ENCODE assay signal across 9 cellular contexts in genomic region chr12:76033116-76034001, GRCh38. TPM values are rescaled to one million over a fixed set of nuclear protein-coding genes. Genes with fewer than 3 reads are reported as not detected.
DNase-seq lines count a peak whose midpoint lies in the region; ATAC-seq, FAIRE-seq and TF ChIP-seq lines count a peak whose summit lies in the region.
"Had no signal": no experiment of that assay in that cellular context is flagged by ENCODE, and none has a peak within 500 bp of the region (broad histone marks: within the 10 kb centered on the region; RNA-seq: fewer than 3 reads in every experiment).

No MANE protein-coding gene starts in this region.

- 100% methylated on average over 2 of the region's 4 CpGs; no CpG with 5 or more reads in 1 of the 2 experiments for WGBS in mesodermal cell (ENCODE audit: insufficient coverage in 2 of 2), 2 experiments

- H3K4me3 ChIP-seq in breast epithelium: peak overlapping the region in 2 of 3 donors; percentile 82 to 95
- H3K4me3 ChIP-seq in mesodermal cell (ENCODE audit: extremely low read depth, insufficient read depth, low read length, poor library complexity, severe bottlenecking): peak overlapping the region; percentile 97

- DNase-seq in stimulated activated naive CD8-positive, alpha-beta T cell treated with anti-CD3 and anti-CD28 coated beads, Interleukin-15, Interleukin-2, amounts not matched to agents 100 U/mL and 50 U/mL, for 24 hours: no peak
- DNase-seq in breast epithelium (ENCODE audit: low spot score in 2 of 2) (no peak), D721Med (ENCODE audit: insufficient read length, low spot score) (no peak), GOT3 (lab: John Stamatoyannopoulos, UW) (no peak)

- no peak for FAIRE-seq in D721Med (lab: Jason Lieb, UNC)
- FAIRE-seq: frontal cortex had no signal

- no peak for ATAC-seq in stimulated activated naive CD8-positive, alpha-beta T cell treated with anti-CD3 and anti-CD28 coated beads, Interleukin-15, Interleukin-2, amounts not matched to agents 100 U/mL and 50 U/mL, for 24 hours
- ATAC-seq in HG03039 (IDR thresholded peaks at IDR 0.05; ENCODE audit: unreplicated experiment) (no peak), HG03432 (IDR thresholded peaks at IDR 0.05; ENCODE audit: unreplicated experiment) (no peak)

- no peaks in the 10 kb centered on the region for H3K27me3 ChIP-seq in breast epithelium

- no peaks in the 10 kb centered on the region for H3K27me3 Mint-ChIP-seq in stimulated activated naive CD8-positive, alpha-beta T cell treated with anti-CD3 and anti-CD28 coated beads, Interleukin-15, Interleukin-2, amounts not matched to agents 100 ng/mL and 50 ng/mL, for 24 hours

- peak overlapping the region; percentile 98 for H3K4me3 Mint-ChIP-seq in stimulated activated naive CD8-positive, alpha-beta T cell treated with anti-CD3 and anti-CD28 coated beads, Interleukin-15, Interleukin-2, amounts not matched to agents 100 ng/mL and 50 ng/mL, for 24 hours

- H3K4me1 Mint-ChIP-seq in stimulated activated naive CD8-positive, alpha-beta T cell treated with anti-CD3 and anti-CD28 coated beads, Interleukin-15, Interleukin-2, amounts not matched to agents 100 ng/mL and 50 ng/mL, for 24 hours (ENCODE audit: low read depth): peaks cover 58% of the 10 kb centered on the region

- no peaks in the 10 kb centered on the region for H3K4me1 ChIP-seq in breast epithelium
- peaks cover 26% of the 10 kb centered on the region for H3K4me1 ChIP-seq in mesodermal cell (ENCODE audit: control insufficient read depth, insufficient read depth, low read length, poor library complexity, severe bottlenecking)

- peaks cover 26% of the 10 kb centered on the region for H3K36me3 Mint-ChIP-seq in stimulated activated naive CD8-positive, alpha-beta T cell treated with anti-CD3 and anti-CD28 coated beads, Interleukin-15, Interleukin-2, amounts not matched to agents 100 ng/mL and 50 ng/mL, for 24 hours (ENCODE audit: low read depth)

- H3K9me3 Mint-ChIP-seq in stimulated activated naive CD8-positive, alpha-beta T cell treated with anti-CD3 and anti-CD28 coated beads, Interleukin-15, Interleukin-2, amounts not matched to agents 100 ng/mL and 50 ng/mL, for 24 hours: no peaks in the 10 kb centered on the region

- H3K9me3 ChIP-seq in breast epithelium: no peaks in the 10 kb centered on the region
- H3K9me3 ChIP-seq in mesodermal cell (ENCODE audit: control insufficient read depth, low read length): no peaks in the 10 kb centered on the region

- H3K36me3 ChIP-seq in breast epithelium (no peaks in the 10 kb centered on the region), mesodermal cell (ENCODE audit: control insufficient read depth, insufficient read depth, low read length) (peaks cover 15% of the 10 kb centered on the region)

- H3K27ac Mint-ChIP-seq in stimulated activated naive CD8-positive, alpha-beta T cell treated with anti-CD3 and anti-CD28 coated beads, Interleukin-15, Interleukin-2, amounts not matched to agents 100 ng/mL and 50 ng/mL, for 24 hours: peak overlapping the region; percentile 94

- TF ChIP-seq CTCF in breast epithelium (IDR thresholded peaks at IDR 0.05) (no peak), D721Med (IDR thresholded peaks at IDR 0.05; ENCODE audit: insufficient read depth, missing control alignments) (no peak)

- no peak for TF ChIP-seq POLR2A in breast epithelium (IDR thresholded peaks at IDR 0.05)

- H3K27ac ChIP-seq in breast epithelium: peak overlapping the region; percentile 99 to 100
- H3K27ac ChIP-seq in mesodermal cell (ENCODE audit: low read depth, low read length, severe bottlenecking): peak overlapping the region; percentile 94

- intact Hi-C loops in breast epithelium (cut with DNase I; ENCODE audit: low total_unique reads): no loop called here

RNA-seq across cellular contexts. Expression of gene PHLDA1, which starts 1.8 kb away (rescaled TPM):
- 10 to 100 TPM in 2 of 3 donors, 1 to 10 TPM in 1; 5.8 to 32.6 (median 23.6) TPM for total RNA-seq in breast epithelium
- 63.2 TPM for polyA plus RNA-seq in mesodermal cell (2013, experiment 1 of 2)
- polyA plus RNA-seq in mesodermal cell (2013, experiment 2 of 2): 59.5 TPM

RNA-seq across cellular contexts. Expression of gene NAP1L1, which starts 51.1 kb away (rescaled TPM):
- 100 to 1,000 TPM; 356 to 419 (median 394) TPM for total RNA-seq in breast epithelium
- 1,118 TPM for polyA plus RNA-seq in mesodermal cell (2013, experiment 1 of 2)
- polyA plus RNA-seq in mesodermal cell (2013, experiment 2 of 2): 1,260 TPM
